8 cellular contexts compared by ENCODE assay signal in genomic region chr22:23751441-23751996, GRCh38. TPM values are rescaled to one million over a fixed set of nuclear protein-coding genes. Genes with fewer than 3 reads are reported as not detected.
DNase-seq lines count a peak whose midpoint lies in the region; ATAC-seq, FAIRE-seq and TF ChIP-seq lines count a peak whose summit lies in the region.

No MANE protein-coding gene starts in this region.

- H3K4me3 Mint-ChIP-seq in activated T-helper 2 cell treated with anti-CD3 and anti-CD28 coated beads, Interferon-gamma antibody, Interleukin-2, Interleukin-4, amounts not matched to agents 10 μg/mL and 5 μg/mL and 100 μg/mL, durations not matched to agents 14 hours and 24 hours and 36 hours (ENCODE audit: low read depth) = peak overlapping the region; percentile 71

- H3K36me3 ChIP-seq in gastrocnemius medialis = no peaks in the 10 kb centered on the region

- H3K9me3 Mint-ChIP-seq in activated T-helper 2 cell treated with anti-CD3 and anti-CD28 coated beads, Interferon-gamma antibody, Interleukin-2, Interleukin-4, amounts not matched to agents 10 μg/mL and 5 μg/mL and 100 μg/mL, durations not matched to agents 14 hours and 24 hours and 36 hours = no peaks in the 10 kb centered on the region

- H3K27ac Mint-ChIP-seq in activated T-helper 2 cell treated with anti-CD3 and anti-CD28 coated beads, Interferon-gamma antibody, Interleukin-2, Interleukin-4, amounts not matched to agents 10 μg/mL and 5 μg/mL and 100 μg/mL, durations not matched to agents 14 hours and 24 hours and 36 hours = no peak overlapping the region

- FAIRE-seq in GM12892 (lab: Jason Lieb, UNC) (no peak), GM19239 (lab: Jason Lieb, UNC) (no peak)

- H3K4me1 Mint-ChIP-seq in activated T-helper 2 cell treated with anti-CD3 and anti-CD28 coated beads, Interferon-gamma antibody, Interleukin-2, Interleukin-4, amounts not matched to agents 10 μg/mL and 5 μg/mL and 100 μg/mL, durations not matched to agents 14 hours and 24 hours and 36 hours (ENCODE audit: low read depth) = peaks cover 15% of the 10 kb centered on the region

- intact Hi-C loops in activated T-helper 2 cell treated with anti-CD3 and anti-CD28 coated beads, Interferon-gamma antibody, Interleukin-2, Interleukin-4, amounts not matched to agents 10 μg/mL and 5 μg/mL and 100 μg/mL, durations not matched to agents 14 hours and 24 hours and 36 hours (cut with micrococcal nuclease) = loop anchor here (5.0 kb wide), 1 partner anchor 44 kb away; no protein-coding TSS in a partner anchor
- intact Hi-C loops in left ventricle myocardium superior (cut with micrococcal nuclease) = no loop called here
- intact Hi-C loops in gastrocnemius medialis (cut with DNase I; ENCODE audit: low total_unique reads) = loop anchor here (2.0 to 5.0 kb wide), 3 partner anchors 15 to 35 kb away; partner anchors contain the start of genes CHCHD10 and SMARCB1

- no peaks in the 10 kb centered on the region for H3K27me3 Mint-ChIP-seq in activated T-helper 2 cell treated with anti-CD3 and anti-CD28 coated beads, Interferon-gamma antibody, Interleukin-2, Interleukin-4, amounts not matched to agents 10 μg/mL and 5 μg/mL and 100 μg/mL, durations not matched to agents 14 hours and 24 hours and 36 hours (ENCODE audit: low read depth)

- no peak for TF ChIP-seq CTCF in gastrocnemius medialis (IDR thresholded peaks at IDR 0.05 in 4 of 5, conservative IDR thresholded peaks at IDR 0.05 in 1 of 5)

- H3K27ac ChIP-seq in gastrocnemius medialis = peak overlapping the region; percentile 78 to 89 (median 84)

- in situ Hi-C loops in gastrocnemius medialis (cut with MboI; ENCODE audit: low sequenced_read_pairs in 4 of 4) = no loop called here

- peaks cover 9 to 10% of the 10 kb centered on the region in 2 donors for H3K4me1 ChIP-seq in gastrocnemius medialis

- TF ChIP-seq POLR2A in GM12892 (IDR thresholded peaks at IDR 0.05; ENCODE audit: low read depth, low read length) = no peak
- no peak for TF ChIP-seq POLR2A in gastrocnemius medialis (IDR thresholded peaks at IDR 0.05)

- DNase-seq in GM12892 (ENCODE audit: insufficient read length) (peak; percentile 48), left ventricle myocardium superior (no peak), gastrocnemius medialis (peak in 1 of 2 donors; percentile 56), GM19239 (ENCODE audit: insufficient read length, low spot score) (no peak), T-helper 9 cell (no peak)
- no peak for DNase-seq in activated T-helper 2 cell treated with anti-CD3 and anti-CD28 coated beads, Interferon-gamma antibody, Interleukin-2, Interleukin-4, amounts not matched to agents 10 μg/mL and 5 μg/mL and 100 μg/mL, durations not matched to agents 14 hours and 24 hours and 36 hours (ENCODE audit: low spot score)
- no peak for DNase-seq in effector CD4-positive, alpha-beta T cell

- no peaks in the 10 kb centered on the region for H3K36me3 Mint-ChIP-seq in activated T-helper 2 cell treated with anti-CD3 and anti-CD28 coated beads, Interferon-gamma antibody, Interleukin-2, Interleukin-4, amounts not matched to agents 10 μg/mL and 5 μg/mL and 100 μg/mL, durations not matched to agents 14 hours and 24 hours and 36 hours (ENCODE audit: low read depth)

- H3K27me3 ChIP-seq in gastrocnemius medialis = no peaks in the 10 kb centered on the region

- no peaks in the 10 kb centered on the region for H3K9me3 ChIP-seq in gastrocnemius medialis

- peak overlapping the region; percentile 62 to 89 (median 76) for H3K4me3 ChIP-seq in gastrocnemius medialis

- ATAC-seq in HG02885 (IDR thresholded peaks at IDR 0.05; ENCODE audit: poor library complexity, unreplicated experiment) (peak; percentile 12), left ventricle myocardium superior (peak; percentile 46), gastrocnemius medialis (peak; percentile 27 to 30)

RNA-seq across cellular contexts. Expression of gene ZNF70, which starts 0.6 kb away (rescaled TPM):
- polyA plus RNA-seq in GM12892 (2012; ENCODE audit: missing spikeins) = 2.1 TPM
- 2.7 and 2.9 TPM in 2 replicates for total RNA-seq in activated T-helper 2 cell treated with anti-CD3 and anti-CD28 coated beads, Interferon-gamma antibody, Interleukin-2, Interleukin-4, amounts not matched to agents 10 μg/mL and 5 μg/mL and 100 μg/mL, durations not matched to agents 14 hours and 24 hours and 36 hours
- 3.5 TPM for total RNA-seq in left ventricle myocardium superior
- total RNA-seq in gastrocnemius medialis = 1 to 10 TPM; 3.1 to 6.3 (median 4.2) TPM

RNA-seq across cellular contexts. Expression of gene VPREB3, which starts 2.7 kb away (rescaled TPM):
- polyA plus RNA-seq in GM12892 (2012; ENCODE audit: missing spikeins) = 11.6 TPM
- 0.55 TPM in 1 of 2 replicates, not detected in the other for total RNA-seq in activated T-helper 2 cell treated with anti-CD3 and anti-CD28 coated beads, Interferon-gamma antibody, Interleukin-2, Interleukin-4, amounts not matched to agents 10 μg/mL and 5 μg/mL and 100 μg/mL, durations not matched to agents 14 hours and 24 hours and 36 hours
- total RNA-seq in left ventricle myocardium superior (0.97 TPM), gastrocnemius medialis (1 to 10 TPM in 1 of 4 donors, not detected in 3; 1.1 TPM)

RNA-seq across cellular contexts. Expression of gene C22orf15, which starts 11.3 kb away (rescaled TPM):
- 2.3 TPM for polyA plus RNA-seq in GM12892 (2012; ENCODE audit: missing spikeins)
- 0.23 and 0.52 TPM in 2 replicates for total RNA-seq in activated T-helper 2 cell treated with anti-CD3 and anti-CD28 coated beads, Interferon-gamma antibody, Interleukin-2, Interleukin-4, amounts not matched to agents 10 μg/mL and 5 μg/mL and 100 μg/mL, durations not matched to agents 14 hours and 24 hours and 36 hours
- total RNA-seq in left ventricle myocardium superior (not detected), gastrocnemius medialis (not detected)

RNA-seq across cellular contexts. Expression of gene CHCHD10, which starts 16.3 kb away (rescaled TPM):
- polyA plus RNA-seq in GM12892 (2012; ENCODE audit: missing spikeins) = 268 TPM
- 108 and 111 TPM in 2 replicates for total RNA-seq in activated T-helper 2 cell treated with anti-CD3 and anti-CD28 coated beads, Interferon-gamma antibody, Interleukin-2, Interleukin-4, amounts not matched to agents 10 μg/mL and 5 μg/mL and 100 μg/mL, durations not matched to agents 14 hours and 24 hours and 36 hours
- total RNA-seq in left ventricle myocardium superior = 1,571 TPM
- 100 to 1,000 TPM; 157 to 290 (median 181) TPM for total RNA-seq in gastrocnemius medialis

RNA-seq across cellular contexts. Expression of gene MMP11, which starts 21.1 kb away (rescaled TPM):
- 0.32 TPM for polyA plus RNA-seq in GM12892 (2012; ENCODE audit: missing spikeins)
- 0.87 and 1.0 TPM in 2 replicates for total RNA-seq in activated T-helper 2 cell treated with anti-CD3 and anti-CD28 coated beads, Interferon-gamma antibody, Interleukin-2, Interleukin-4, amounts not matched to agents 10 μg/mL and 5 μg/mL and 100 μg/mL, durations not matched to agents 14 hours and 24 hours and 36 hours
- 32.3 TPM for total RNA-seq in left ventricle myocardium superior
- total RNA-seq in gastrocnemius medialis = 1 to 10 TPM in 2 of 4 donors, under 1 TPM in 1, not detected in 1; 0.91 to 3.6 (median 1.4) TPM
